1 cellular context compared by ENCODE assay signal in genomic region chr5:130692766-130693165, GRCh38.
TF ChIP-seq lines count a peak whose summit lies in the region.

No MANE protein-coding gene starts in this region.

TF ChIP-seq in HEK293, 187 proteins besides CTCF, POLR2A, EP300 and RAD21 (continued from another document):
- TF ChIP-seq ZSCAN18 (tag by site-specific recombination; IDR thresholded peaks at IDR 0.05) (no peak), ZNF157 (tag by site-specific recombination; IDR thresholded peaks at IDR 0.05) (no peak), KLF8 (tag by site-specific recombination; IDR thresholded peaks at IDR 0.05) (0 out of 2 replicates have a peak, but pooled peaks have one; percentile 31), HIC1 (tag by site-specific recombination; IDR thresholded peaks at IDR 0.05) (0 out of 2 replicates have a peak, but pooled peaks have one; percentile 32)
